In the genomic region with DNA sequence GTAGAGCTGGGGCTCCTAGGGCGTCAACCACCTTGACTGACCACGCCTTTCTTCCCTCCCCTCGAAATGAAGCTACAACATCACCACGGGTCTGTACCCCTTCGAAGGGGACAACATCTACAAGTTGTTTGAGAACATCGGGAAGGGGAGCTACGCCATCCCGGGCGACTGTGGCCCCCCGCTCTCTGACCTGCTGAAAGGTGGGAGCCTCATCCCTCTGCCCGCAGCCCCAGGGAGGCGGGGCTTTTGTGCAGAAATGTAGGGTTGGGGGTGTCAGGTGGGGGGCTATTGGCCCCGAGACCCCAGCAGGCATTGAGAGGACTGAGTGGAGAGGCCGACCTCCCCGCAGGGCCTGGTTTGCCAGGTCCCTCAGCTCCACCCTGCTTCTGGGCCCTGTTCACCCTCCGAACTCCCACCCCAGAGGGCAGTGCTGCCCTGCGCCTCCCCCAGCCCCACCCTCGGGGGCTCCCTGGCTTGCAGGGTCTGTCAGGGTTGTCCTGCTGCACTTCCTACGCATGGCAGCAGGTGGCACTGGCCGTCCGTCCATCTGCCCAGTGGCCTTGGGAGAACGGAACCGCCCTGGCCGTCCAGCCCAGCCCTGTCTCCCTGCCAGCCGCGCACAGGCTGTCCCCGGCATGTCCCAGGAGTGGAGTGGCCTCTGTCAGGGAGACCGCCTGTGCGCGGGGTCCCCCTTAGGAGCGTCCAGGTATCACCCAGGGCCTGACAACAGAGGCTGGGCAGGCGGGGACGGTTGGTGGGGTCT, we compare ENCODE assay signal across 8 cellular contexts. TPM values are rescaled to one million over a fixed set of nuclear protein-coding genes. Genes with fewer than 3 reads are reported as not detected.
DNase-seq lines count a peak whose midpoint lies in the region; ATAC-seq, FAIRE-seq and TF ChIP-seq lines count a peak whose summit lies in the region.

No MANE protein-coding gene starts in this region.

- POLR2A ChIA-PET in RWPE1 (lab: Yijun Ruan, JAX; ENCODE audit: low non-redundant PET): no interaction called here

- H2AFZ ChIP-seq in Karpas-422 (ENCODE audit: low read length): no peak overlapping the region

- H3K4me1 ChIP-seq in Karpas-422 (ENCODE audit: low read length): peaks cover 15% of the 10 kb centered on the region

- peaks cover 4% of the 10 kb centered on the region for H3K36me3 Mint-ChIP-seq in stimulated activated effector memory CD8-positive, alpha-beta T cell treated with anti-CD3 and anti-CD28 coated beads, Interleukin-12 subunit alpha, Interleukin-12 subunit beta, amount 100 ng/mL, for 72 hours

- no peak overlapping the region for H3K4me2 ChIP-seq in Karpas-422 (ENCODE audit: low read depth, low read length, poor library complexity, severe bottlenecking)

- no peak for ATAC-seq in stimulated activated effector memory CD8-positive, alpha-beta T cell treated with anti-CD3 and anti-CD28 coated beads, Interleukin-12 subunit alpha, Interleukin-12 subunit beta, amount 100 ng/mL, for 72 hours
- no peak for ATAC-seq in HG03442 (IDR thresholded peaks at IDR 0.05; ENCODE audit: unreplicated experiment)

- no peak overlapping the region for H3K4me3 ChIP-seq in Karpas-422 (ENCODE audit: low read length)

- TF ChIP-seq CTCF in D721Med (IDR thresholded peaks at IDR 0.05; ENCODE audit: insufficient read depth, missing control alignments) (peak; percentile 28), RWPE1 (conservative IDR thresholded peaks at IDR 0.05; ENCODE audit: low read depth) (peak; percentile 44)

- H3K4me1 Mint-ChIP-seq in stimulated activated effector memory CD8-positive, alpha-beta T cell treated with anti-CD3 and anti-CD28 coated beads, Interleukin-12 subunit alpha, Interleukin-12 subunit beta, amount 100 ng/mL, for 72 hours: no peaks in the 10 kb centered on the region

- no peak overlapping the region for H3K27ac Mint-ChIP-seq in stimulated activated effector memory CD8-positive, alpha-beta T cell treated with anti-CD3 and anti-CD28 coated beads, Interleukin-12 subunit alpha, Interleukin-12 subunit beta, amount 100 ng/mL, for 72 hours

- no peaks in the 10 kb centered on the region for H3K36me3 ChIP-seq in Karpas-422 (ENCODE audit: insufficient read depth, low read length)

- H3K9me3 ChIP-seq in Karpas-422 (ENCODE audit: low read length): no peaks in the 10 kb centered on the region

- H3K9me3 Mint-ChIP-seq in stimulated activated effector memory CD8-positive, alpha-beta T cell treated with anti-CD3 and anti-CD28 coated beads, Interleukin-12 subunit alpha, Interleukin-12 subunit beta, amount 100 ng/mL, for 72 hours: no peaks in the 10 kb centered on the region

- CTCF ChIA-PET in RWPE1 (lab: Yijun Ruan, JAX): interaction anchor here (0.5 to 2.4 kb wide), 5 partner anchors 9 to 731 kb away, joined by 3 to 10 read pairs (median 3); no protein-coding TSS in a partner anchor

- no peak overlapping the region for H3K9ac ChIP-seq in Karpas-422 (ENCODE audit: low read length)

- DNase-seq in D721Med (ENCODE audit: insufficient read length, low spot score) (no peak), RWPE1 (ENCODE audit: low spot score) (no peak), fibroblast of peridontal ligament (ENCODE audit: extremely low read depth) (peak; percentile 33), nucleus accumbens (lab: John Stamatoyannopoulos, UW) (peak in 49 of 56 donors; percentile 11 to 79 (median 49)), Karpas-422 (no peak)
- DNase-seq in stimulated activated effector memory CD8-positive, alpha-beta T cell treated with anti-CD3 and anti-CD28 coated beads, Interleukin-12 subunit alpha, Interleukin-12 subunit beta, amount 100 ng/mL, for 72 hours (ENCODE audit: low spot score in 2 of 2): no peak
- DNase-seq in effector CD4-positive, alpha-beta T cell: no peak

- H3K27ac ChIP-seq in RWPE1 (peak overlapping the region; percentile 98), Karpas-422 (ENCODE audit: low read length) (no peak overlapping the region)

- H3K4me3 Mint-ChIP-seq in stimulated activated effector memory CD8-positive, alpha-beta T cell treated with anti-CD3 and anti-CD28 coated beads, Interleukin-12 subunit alpha, Interleukin-12 subunit beta, amount 100 ng/mL, for 72 hours: no peak overlapping the region

- H4K20me1 ChIP-seq in Karpas-422 (ENCODE audit: insufficient read depth, low read depth, low read length): peaks cover 9% of the 10 kb centered on the region; the same call in 1 of the 2 replicates

- no peaks in the 10 kb centered on the region for H3K27me3 ChIP-seq in Karpas-422 (ENCODE audit: low read length)

- peaks cover 21% of the 10 kb centered on the region for H3K79me2 ChIP-seq in Karpas-422 (ENCODE audit: low read length)

- H3K9me2 ChIP-seq in Karpas-422 (replicated peaks; ENCODE audit: insufficient read depth, low read length): no peaks in the 10 kb centered on the region

- no peak for FAIRE-seq in D721Med (lab: Jason Lieb, UNC)

RNA-seq across cellular contexts. Expression of a gene that starts 15.7 kb away (rescaled TPM):
- total RNA-seq in Karpas-422 (2014; rRNA removed; shearing (Covaris generic); ENCODE audit: low replicate concordance): 40.3 and 102 TPM in 2 replicates

RNA-seq across cellular contexts. Expression of a gene that starts 16.5 kb away (rescaled TPM):
- 1.6 and 4.1 TPM in 2 replicates for total RNA-seq in Karpas-422 (2014; rRNA removed; shearing (Covaris generic); ENCODE audit: low replicate concordance)

RNA-seq across cellular contexts. Expression of a gene that starts 20.2 kb away (rescaled TPM):
- total RNA-seq in Karpas-422 (2014; rRNA removed; shearing (Covaris generic); ENCODE audit: low replicate concordance): 64.3 and 110 TPM in 2 replicates

RNA-seq across cellular contexts. Expression of a gene that starts 27.1 kb away (rescaled TPM):
- 21.4 and 40.5 TPM in 2 replicates for total RNA-seq in Karpas-422 (2014; rRNA removed; shearing (Covaris generic); ENCODE audit: low replicate concordance)

RNA-seq across cellular contexts. Expression of a gene that starts 47.3 kb away (rescaled TPM):
- 7.9 and 17.1 TPM in 2 replicates for total RNA-seq in Karpas-422 (2014; rRNA removed; shearing (Covaris generic); ENCODE audit: low replicate concordance)

Comparison
In these comparisons a context has a peak if more than half of its experiments do, and no peak if none do; other contexts are left out.
1. DNase-seq: peak in fibroblast of peridontal ligament (single experiment) and nucleus accumbens (49 of 56); none in D721Med (single experiment), RWPE1 (single experiment), stimulated activated effector memory CD8-positive, alpha-beta T cell treated with anti-CD3 and anti-CD28 coated beads, Interleukin-12 subunit alpha, Interleukin-12 subunit beta, amount 100 ng/mL, for 72 hours (0 of 2), Karpas-422 (single experiment) and effector CD4-positive, alpha-beta T cell (single experiment).